In the genomic region with DNA sequence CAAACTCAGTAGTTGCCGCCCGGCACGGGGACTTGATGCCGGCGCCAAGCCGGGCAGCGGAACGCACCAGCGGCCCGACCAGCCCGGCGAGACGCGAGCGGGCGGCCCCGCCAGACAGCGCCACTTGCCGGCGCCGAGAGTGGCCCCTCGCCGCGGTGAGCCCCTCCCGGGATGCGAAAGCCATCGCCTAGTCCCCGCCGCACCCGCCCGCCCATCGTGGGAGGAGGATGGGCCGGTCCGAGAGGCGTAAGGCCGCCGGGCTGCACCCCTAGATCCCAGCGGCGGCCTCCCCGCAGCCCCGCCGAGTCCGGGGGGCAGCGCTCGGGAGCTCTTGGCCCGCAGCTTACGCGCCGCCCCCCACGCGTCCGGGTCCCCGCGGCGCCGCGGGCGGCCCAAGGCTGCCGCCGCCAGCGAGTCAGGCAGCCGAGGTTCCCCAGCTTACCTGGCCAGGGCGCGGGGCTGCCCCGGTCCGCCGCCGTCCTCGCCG, we compare ENCODE assay signal across 8 cellular contexts. TPM values are rescaled to one million over a fixed set of nuclear protein-coding genes. Genes with fewer than 3 reads are reported as not detected.
DNase-seq lines count a peak whose midpoint lies in the region; ATAC-seq, FAIRE-seq and TF ChIP-seq lines count a peak whose summit lies in the region.

No MANE protein-coding gene starts in this region.

- TF ChIP-seq POLR2A in H1 (IDR thresholded peaks at IDR 0.05; ENCODE audit: control extremely low read depth in 1 of 2, low read depth in 2 of 2, low read length in 2 of 2), result no peak

- no peak overlapping the region for H3K4ac ChIP-seq in H1 (replicated peaks; ENCODE audit: insufficient read length, low read depth, low read length)

- no peak overlapping the region for H4K5ac ChIP-seq in H1 (ENCODE audit: insufficient read length, low read depth, low read length)

- no peak overlapping the region for H3K56ac ChIP-seq in H1 (replicated peaks; ENCODE audit: insufficient read length, low read depth, low read length)

- H2BK12ac ChIP-seq in H1 (ENCODE audit: low read depth, low read length), result no peak overlapping the region

- H2BK15ac ChIP-seq in H1 (ENCODE audit: low read length), result no peak overlapping the region

- no peaks in the 10 kb centered on the region for H3K79me2 ChIP-seq in H1 (ENCODE audit: control insufficient read depth in 1 of 2, insufficient read depth in 2 of 2, low read length in 2 of 2)

- no peaks in the 10 kb centered on the region; a peak in 1 of 8 replicates for H3K36me3 ChIP-seq in H1 (ENCODE audit: control insufficient read depth in 2 of 4, insufficient read depth in 4 of 4, low read length in 3 of 4)
- no peaks in the 10 kb centered on the region for H3K36me3 ChIP-seq in muscle layer of colon (ENCODE audit: insufficient read depth, low read length)

- POLR2A ChIA-PET in H1 (lab: Charles Lee; ENCODE audit: partially characterized antibody), result no interaction called here

- peaks cover 0 to 5% of the 10 kb centered on the region in 2 experiments; a peak in 2 of 4 replicates for H3K9me3 ChIP-seq in H1 (ENCODE audit: insufficient read depth in 2 of 2, low read depth in 1 of 2, low read length in 1 of 2)
- no peaks in the 10 kb centered on the region for H3K9me3 ChIP-seq in muscle layer of colon (ENCODE audit: low read length)

- no peak overlapping the region; the same call in 1 of the 2 replicates for H4K8ac ChIP-seq in H1 (ENCODE audit: extremely low read depth, insufficient read depth, low read length)

- H4K20me1 ChIP-seq in H1 (replicated peaks in 1 of 2; ENCODE audit: control insufficient read depth in 1 of 2, insufficient read depth in 2 of 2, low read length in 2 of 2), result no peaks in the 10 kb centered on the region

- no peak overlapping the region for H3K23ac ChIP-seq in H1 (ENCODE audit: insufficient read length)

- H3K4me2 ChIP-seq in H1 (ENCODE audit: insufficient read depth in 1 of 2, low read depth in 2 of 2, low read length in 2 of 2), result peak overlapping the region; percentile 66 to 70

- CTCF ChIA-PET in H1 (lab: Charles Lee; ENCODE audit: partially characterized antibody), result no interaction called here

- TF ChIP-seq CTCF in HL-60 (IDR thresholded peaks at IDR 0.05; ENCODE audit: insufficient read depth, low read length), result no peak
- no peak for TF ChIP-seq CTCF in H1 (IDR thresholded peaks at IDR 0.05; ENCODE audit: control extremely low read depth in 1 of 3, insufficient read depth in 1 of 3, low read depth in 1 of 3, low read length in 3 of 3)

- no peak overlapping the region for H2BK5ac ChIP-seq in H1 (ENCODE audit: low read depth, low read length)

- H2BK120ac ChIP-seq in H1 (replicated peaks; ENCODE audit: low read depth, low read length), result no peak overlapping the region

- H4K91ac ChIP-seq in H1 (replicated peaks; ENCODE audit: insufficient read length, low read length), result no peak overlapping the region

- H3K23me2 ChIP-seq in H1 (ENCODE audit: low read depth, low read length), result peaks cover 2% of the 10 kb centered on the region; the same call in 1 of the 2 replicates

- H3K14ac ChIP-seq in H1 (ENCODE audit: insufficient read length), result no peak overlapping the region

- 3% methylated on average over 14 of the region's 70 CpGs; no CpG with 5 or more reads in 1 of the 2 experiments for WGBS in H1 (ENCODE audit: extremely low coverage in 1 of 2, insufficient coverage in 1 of 2, insufficient read length in 1 of 2, insufficient replicate concordance in 2 of 2, low coverage in 1 of 2, low lambda C conversion rate in 2 of 2, missing lambda C conversion rate in 1 of 2), 2 experiments

- peak overlapping the region in 1 of 4 experiments; percentile 66; a peak in 1 of 7 replicates for H3K9ac ChIP-seq in H1 (replicated peaks in 1 of 4; ENCODE audit: extremely low read depth in 1 of 4, low read depth in 3 of 4, low read length in 3 of 4)
- no peak overlapping the region for H3K9ac ChIP-seq in muscle layer of colon (ENCODE audit: low read length)

- no peak overlapping the region for H2AK5ac ChIP-seq in H1 (ENCODE audit: low read depth, low read length)

- no peak for TF ChIP-seq EP300 in H1 (IDR thresholded peaks at IDR 0.05; ENCODE audit: borderline replicate concordance in 1 of 2, low read depth in 2 of 2, low read length in 2 of 2)

- H3K4me1 ChIP-seq in H1 (replicated peaks in 1 of 4; ENCODE audit: control insufficient read depth in 3 of 4, insufficient read depth in 4 of 4, low read length in 3 of 4) (no peaks in the 10 kb centered on the region; a peak in 1 of 7 replicates), muscle layer of colon (ENCODE audit: insufficient read depth, low read length) (peaks cover 10% of the 10 kb centered on the region)

- peak; percentile 64 for ATAC-seq in GM19023 (IDR thresholded peaks at IDR 0.05; ENCODE audit: unreplicated experiment)
- ATAC-seq in stimulated activated naive CD8-positive, alpha-beta T cell treated with anti-CD3 and anti-CD28 coated beads, Interleukin-15, Interleukin-2, amounts not matched to agents 100 U/mL and 50 U/mL, for 24 hours, result peak; percentile 65

- FAIRE-seq in H1 (lab: Jason Lieb, UNC), result no peak

- no peaks in the 10 kb centered on the region for H3K79me1 ChIP-seq in H1 (ENCODE audit: low read depth, low read length)

- no peak overlapping the region for H2BK20ac ChIP-seq in H1 (ENCODE audit: low read length)

- no peak overlapping the region for H2AFZ ChIP-seq in H1 (ENCODE audit: low read length)

- DNase-seq in AG08396 (ENCODE audit: low spot score) (peak; percentile 50), HL-60 (ENCODE audit: low read depth in 1 of 2, low spot score in 1 of 2) (peak in 1 of 2 experiments; percentile 24), H1 (ENCODE audit: low read depth in 1 of 2, low spot score in 2 of 2) (peak in 1 of 2 experiments; percentile 13), hippocampal formation (lab: John Stamatoyannopoulos, UW) (no peak)
- peak; percentile 54 to 56 for DNase-seq in activated CD4-positive, alpha-beta T cell treated with anti-CD3 and anti-CD28 coated beads, Interleukin-2, amount 50 U/mL, for 48 hours
- DNase-seq in stimulated activated naive CD8-positive, alpha-beta T cell treated with anti-CD3 and anti-CD28 coated beads, Interleukin-15, Interleukin-2, amounts not matched to agents 100 U/mL and 50 U/mL, for 24 hours, result peak; percentile 69

- H3K18ac ChIP-seq in H1 (ENCODE audit: extremely low read depth, low read length), result no peak overlapping the region

- TF ChIP-seq RAD21 in H1 (IDR thresholded peaks at IDR 0.05 in 1 of 2, conservative IDR thresholded peaks at IDR 0.05 in 1 of 2; ENCODE audit: low read depth in 2 of 2, low read length in 2 of 2), result no peak; a peak in 1 of 4 replicates

- H3K4me3 ChIP-seq in HL-60 (replicated peaks; ENCODE audit: insufficient read depth, low read length) (peak overlapping the region; percentile 57), H1 (ENCODE audit: extremely low read depth in 1 of 4, insufficient read depth in 2 of 4, low read depth in 3 of 4, low read length in 4 of 4) (peak overlapping the region; percentile 37 to 64 (median 40)), muscle layer of colon (ENCODE audit: low read depth in 1 of 2, low read length in 2 of 2) (peak overlapping the region; percentile 45 to 60)

- H3K27me3 ChIP-seq in HL-60 (ENCODE audit: insufficient read depth, poor library complexity, severe bottlenecking) (no peaks in the 10 kb centered on the region), H1 (replicated peaks in 1 of 4; ENCODE audit: control insufficient read depth in 3 of 4, extremely low read depth in 1 of 4, insufficient read depth in 3 of 4, low read length in 3 of 4) (peaks cover 10 to 33% (median 25%) of the 10 kb centered on the region in 4 experiments), muscle layer of colon (ENCODE audit: control insufficient read depth in 1 of 2, insufficient read depth in 2 of 2, low read length in 2 of 2) (no peaks in the 10 kb centered on the region)

- H3K27ac ChIP-seq in HL-60 (replicated peaks) (no peak overlapping the region), H1 (ENCODE audit: low read depth, low read length) (no peak overlapping the region), muscle layer of colon (ENCODE audit: low read depth, low read length) (peak overlapping the region; percentile 14)

TF ChIP-seq in H1, 55 proteins besides CTCF, POLR2A, EP300 and RAD21:
- TF ChIP-seq, protein P1, sequence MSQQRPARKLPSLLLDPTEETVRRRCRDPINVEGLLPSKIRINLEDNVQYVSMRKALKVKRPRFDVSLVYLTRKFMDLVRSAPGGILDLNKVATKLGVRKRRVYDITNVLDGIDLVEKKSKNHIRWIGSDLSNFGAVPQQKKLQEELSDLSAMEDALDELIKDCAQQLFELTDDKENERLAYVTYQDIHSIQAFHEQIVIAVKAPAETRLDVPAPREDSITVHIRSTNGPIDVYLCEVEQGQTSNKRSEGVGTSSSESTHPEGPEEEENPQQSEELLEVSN (IDR thresholded peaks at IDR 0.05), result 0 out of 2 replicates have a peak, but pooled peaks have one; percentile 20
- TF ChIP-seq KDM4A (IDR thresholded peaks at IDR 0.05; ENCODE audit: low read depth, low read length, severe bottlenecking), result peak; percentile 11
- TF ChIP-seq EZH2 (IDR thresholded peaks at IDR 0.05; ENCODE audit: low read depth, low read length, severe bottlenecking), result peak; percentile 73
- TF ChIP-seq SUZ12 (IDR thresholded peaks at IDR 0.05; ENCODE audit: low read length), result peak; percentile 37; the same call in 1 of the 2 replicates
- no peak for TF ChIP-seq SAP30 (IDR thresholded peaks at IDR 0.05; ENCODE audit: insufficient read depth, insufficient replicate concordance, low read length)
TF ChIP-seq in H1: peak in this region for 4.

RNA-seq across cellular contexts. Expression of a gene that starts 0.6 kb away (rescaled TPM):
- total RNA-seq in H1 (2021; fragmentation: NEBNext Ultra II Directional; extraction: Animal tissue kit (Norgen Biotek cat#: 25700)), result 19.8 and 20.0 TPM in 2 replicates
- 5.4 and 5.5 TPM in 2 replicates for polyA plus RNA-seq in H1 (2011; rRNA removed)
- 12.0 TPM for polyA plus RNA-seq in H1 (2011; cell fraction: cytosol; rRNA removed)
- 28.8 TPM for polyA plus RNA-seq in H1 (2011; cell fraction: nucleus; rRNA removed)
- 17.7 to 23.0 TPM (median 20.3 TPM) in 4 replicates for polyA plus RNA-seq in H1 (2012, experiment 1 of 2)
- polyA plus RNA-seq in H1 (2012, experiment 2 of 2), result 2.5 TPM
- 14.2 TPM for polyA plus RNA-seq in H1 (2013, experiment 1 of 2)
- 11.3 TPM for polyA plus RNA-seq in H1 (2013, experiment 2 of 2)
- 4.7 and 6.3 TPM in 2 replicates for polyA minus RNA-seq in H1 (2011; rRNA and poly(A)+ RNA removed)
- polyA minus RNA-seq in H1 (2011; cell fraction: cytosol; rRNA and poly(A)+ RNA removed), result 4.5 TPM
- polyA minus RNA-seq in H1 (2011; cell fraction: nucleus; rRNA and poly(A)+ RNA removed), result 8.9 TPM

Comparison
In these comparisons a context has a peak if more than half of its experiments do, and no peak if none do; other contexts are left out.
1. DNase-seq: peak in AG08396 (single experiment), activated CD4-positive, alpha-beta T cell treated with anti-CD3 and anti-CD28 coated beads, Interleukin-2, amount 50 U/mL, for 48 hours (2 of 2) and stimulated activated naive CD8-positive, alpha-beta T cell treated with anti-CD3 and anti-CD28 coated beads, Interleukin-15, Interleukin-2, amounts not matched to agents 100 U/mL and 50 U/mL, for 24 hours (single experiment); none in hippocampal formation (0 of 2).
2. Peak in every context shown above with its lines, with median percentiles within 50 percentile points of each other: H3K4me3 ChIP-seq.